32 cellular contexts compared by ENCODE assay signal in genomic region chr3:136404056-136404455, GRCh38.
"Had no signal": no experiment of that assay in that cellular context is flagged by ENCODE, and none has a peak within 500 bp of the region (broad histone marks: within the 10 kb centered on the region; RNA-seq: fewer than 3 reads in every experiment).

No MANE protein-coding gene starts in this region.

- H3K36me3 ChIP-seq: Peyer's patch, SJSA1, WERI-Rb-1 had no signal

- H3K4me1 ChIP-seq: ascending aorta, Peyer's patch, SJSA1 had no signal

- DNase-seq: activated CD4-positive, alpha-beta memory T cell treated with anti-CD3 and anti-CD28 coated beads, Interleukin-2, amount 10 ng/mL, durations not matched to agents 7 days and 5 days; activated CD4-positive, alpha-beta T cell treated with anti-CD3 and anti-CD28 coated beads for 1 hour; activated CD4-positive, alpha-beta T cell treated with anti-CD3 and anti-CD28 coated beads for 48 hours; activated CD4-positive, CD25-positive, alpha-beta regulatory T cell; activated CD8-positive, alpha-beta memory T cell treated with anti-CD3 and anti-CD28 coated beads for 24 hours; activated naive CD4-positive, alpha-beta T cell treated with anti-CD3 and anti-CD28 coated beads, Interleukin-2, amount 10 ng/mL, durations not matched to agents 7 days and 5 days; activated naive CD8-positive, alpha-beta T cell treated with anti-CD3 and anti-CD28 coated beads, Interleukin-2, amount 50 U/mL, for 24 hours; activated T-cell treated with anti-CD3 and anti-CD28 coated beads, Interleukin-2, amount 50 U/mL, for 4 hours; amygdala; Karpas-422; KBM-7; NCI-H1105 treated with DMSO at 0.1 percent for 48 hours; NCI-H1436; NCI-H1694; NCI-H1930; NCI-H2081 treated with DMSO at 0.1 percent for 48 hours; NCI-H345; NCI-H524 treated with DMSO at 0.1 percent for 48 hours; NK-92 treated with Interleukin-12 subunit alpha and Interleukin-12 subunit beta, amount 100 ng/mL, for 24 hours; PC-3; Peyer's patch; RPMI8226; SHP77 treated with DMSO at 0.1 percent for 48 hours; SW 1271; T1000; WERI-Rb-1 had no signal

- H3K27ac Mint-ChIP-seq: activated CD4-positive, alpha-beta memory T cell treated with anti-CD3 and anti-CD28 coated beads, Interleukin-2, amount 10 ng/mL, durations not matched to agents 7 days and 5 days; activated naive CD4-positive, alpha-beta T cell treated with anti-CD3 and anti-CD28 coated beads, Interleukin-2, amount 10 ng/mL, durations not matched to agents 7 days and 5 days; activated naive CD8-positive, alpha-beta T cell; activated naive CD8-positive, alpha-beta T cell treated with anti-CD3 and anti-CD28 coated beads, Interleukin-2, amount 50 U/mL, for 24 hours; activated T-helper 1 cell treated with anti-CD3 and anti-CD28 coated beads, Interleukin-12 subunit alpha, Interleukin-12 subunit beta, Interleukin-2, Interleukin-4 antibody, amounts not matched to agents 30 ng/mL and 10 ng/mL and 1 ng/mL, durations not matched to agents 14 hours and 24 hours and 36 hours had no signal

- H3K27ac ChIP-seq: ascending aorta, cardiac muscle cell, Peyer's patch, SJSA1, WERI-Rb-1 had no signal

- H3K9me3 Mint-ChIP-seq: activated CD4-positive, alpha-beta memory T cell treated with anti-CD3 and anti-CD28 coated beads, Interleukin-2, amount 10 ng/mL, durations not matched to agents 7 days and 5 days; activated naive CD4-positive, alpha-beta T cell treated with anti-CD3 and anti-CD28 coated beads, Interleukin-2, amount 10 ng/mL, durations not matched to agents 7 days and 5 days; activated naive CD8-positive, alpha-beta T cell treated with anti-CD3 and anti-CD28 coated beads, Interleukin-2, amount 50 U/mL, for 24 hours; activated T-cell treated with anti-CD3 and anti-CD28 coated beads, Interleukin-2, amount 50 U/mL, for 4 hours; activated T-helper 1 cell treated with anti-CD3 and anti-CD28 coated beads, Interleukin-12 subunit alpha, Interleukin-12 subunit beta, Interleukin-2, Interleukin-4 antibody, amounts not matched to agents 30 ng/mL and 10 ng/mL and 1 ng/mL, durations not matched to agents 14 hours and 24 hours and 36 hours; central memory CD8-positive, alpha-beta T cell had no signal

- ATAC-seq: activated naive CD8-positive, alpha-beta T cell treated with anti-CD3 and anti-CD28 coated beads, Interleukin-2, amount 50 U/mL, for 24 hours; activated T-cell treated with anti-CD3 and anti-CD28 coated beads, Interleukin-2, amount 50 U/mL, for 4 hours; PC-3 had no signal

- H3K27me3 ChIP-seq: ascending aorta, cardiac muscle cell, Peyer's patch, SJSA1 had no signal

- H3K4me3 Mint-ChIP-seq: activated CD4-positive, alpha-beta memory T cell treated with anti-CD3 and anti-CD28 coated beads, Interleukin-2, amount 10 ng/mL, durations not matched to agents 7 days and 5 days; activated naive CD4-positive, alpha-beta T cell treated with anti-CD3 and anti-CD28 coated beads, Interleukin-2, amount 10 ng/mL, durations not matched to agents 7 days and 5 days; activated naive CD8-positive, alpha-beta T cell; activated naive CD8-positive, alpha-beta T cell treated with anti-CD3 and anti-CD28 coated beads, Interleukin-2, amount 50 U/mL, for 24 hours; activated T-cell treated with anti-CD3 and anti-CD28 coated beads, Interleukin-2, amount 50 U/mL, for 4 hours; activated T-helper 1 cell treated with anti-CD3 and anti-CD28 coated beads, Interleukin-12 subunit alpha, Interleukin-12 subunit beta, Interleukin-2, Interleukin-4 antibody, amounts not matched to agents 30 ng/mL and 10 ng/mL and 1 ng/mL, durations not matched to agents 14 hours and 24 hours and 36 hours; central memory CD8-positive, alpha-beta T cell had no signal

- H3K4me3 ChIP-seq: ascending aorta, cardiac muscle cell, Peyer's patch, SJSA1 had no signal

- H3K4me1 Mint-ChIP-seq: activated CD4-positive, alpha-beta memory T cell treated with anti-CD3 and anti-CD28 coated beads, Interleukin-2, amount 10 ng/mL, durations not matched to agents 7 days and 5 days; activated naive CD4-positive, alpha-beta T cell treated with anti-CD3 and anti-CD28 coated beads, Interleukin-2, amount 10 ng/mL, durations not matched to agents 7 days and 5 days; activated naive CD8-positive, alpha-beta T cell treated with anti-CD3 and anti-CD28 coated beads, Interleukin-2, amount 50 U/mL, for 24 hours had no signal

- H3K9me3 ChIP-seq: ascending aorta, Peyer's patch, SJSA1 had no signal

- H3K27me3 Mint-ChIP-seq: activated CD4-positive, alpha-beta memory T cell treated with anti-CD3 and anti-CD28 coated beads, Interleukin-2, amount 10 ng/mL, durations not matched to agents 7 days and 5 days; activated naive CD4-positive, alpha-beta T cell treated with anti-CD3 and anti-CD28 coated beads, Interleukin-2, amount 10 ng/mL, durations not matched to agents 7 days and 5 days; activated naive CD8-positive, alpha-beta T cell; activated naive CD8-positive, alpha-beta T cell treated with anti-CD3 and anti-CD28 coated beads, Interleukin-2, amount 50 U/mL, for 24 hours; central memory CD8-positive, alpha-beta T cell had no signal
